Comparison of ENCODE assay signal across 1 cellular context in the genomic region with DNA sequence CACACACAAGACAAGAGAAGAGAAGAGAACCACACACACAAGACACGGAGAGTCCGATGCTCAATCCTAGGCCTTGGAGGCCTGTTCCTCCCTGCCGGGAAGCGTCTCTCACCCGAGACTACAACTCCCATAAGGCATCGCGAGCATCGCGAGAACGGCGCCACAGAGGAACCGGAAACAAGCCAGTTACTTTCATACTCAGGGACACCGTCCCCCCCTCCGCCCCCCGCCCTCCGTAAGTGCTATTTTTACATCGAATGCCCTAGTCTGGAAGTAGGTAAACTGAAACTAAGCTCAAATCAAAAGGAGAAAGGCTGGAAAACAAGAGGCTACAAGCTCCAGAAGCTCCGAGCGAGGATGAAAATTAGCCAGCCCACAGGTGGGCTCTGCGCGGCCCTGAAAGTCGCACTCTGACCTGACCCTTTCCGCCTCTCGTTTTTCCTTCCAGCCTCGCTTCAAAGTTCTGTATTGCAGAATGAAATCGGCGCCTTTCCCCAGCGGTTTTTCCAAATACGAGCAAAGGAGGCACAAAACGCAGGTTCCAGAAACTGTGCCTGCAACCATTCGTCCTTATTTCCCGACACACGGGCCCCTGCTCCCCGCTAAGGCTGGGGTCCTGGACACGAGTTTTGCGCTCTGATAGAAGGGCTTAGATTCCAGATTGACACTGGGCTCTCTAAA.
TF ChIP-seq lines count a peak whose summit lies in the region.

No MANE protein-coding gene starts in this region.

TF ChIP-seq in K562, 482 proteins besides CTCF, POLR2A, EP300 and RAD21 (continued from another document and continues in another):
- TF ChIP-seq ZBTB40 (IDR thresholded peaks at IDR 0.05) (peak; percentile 95), ZBTB40 (CRISPR knock-in tag; IDR thresholded peaks at IDR 0.05) (no peak), SMARCA4 (IDR thresholded peaks at IDR 0.05) (peak; percentile 71), ZNF311 (CRISPR knock-in tag; IDR thresholded peaks at IDR 0.05) (no peak), ZNF707 (CRISPR knock-in tag; conservative IDR thresholded peaks at IDR 0.05) (no peak), HDAC1 (IDR thresholded peaks at IDR 0.05) (peak in 1 of 2 experiments; percentile 53; a peak in 1 of 4 replicates), BCOR (IDR thresholded peaks at IDR 0.05) (no peak), PHB2 (IDR thresholded peaks at IDR 0.05; ENCODE audit: low read depth) (no peak), ZNF316 (IDR thresholded peaks at IDR 0.05) (no peak), ZBTB34 (CRISPR knock-in tag; IDR thresholded peaks at IDR 0.05) (no peak), NR1H2 (CRISPR knock-in tag; IDR thresholded peaks at IDR 0.05) (no peak), ZNF232 (CRISPR knock-in tag; IDR thresholded peaks at IDR 0.05) (no peak), RCOR1 (IDR thresholded peaks at IDR 0.05; ENCODE audit: borderline replicate concordance in 1 of 2, low read depth in 2 of 2, low read length in 2 of 2) (0 out of 4 replicates have a peak, but pooled peaks of 1 of the 2 experiments have one; percentile 12), COPS2 (conservative IDR thresholded peaks at IDR 0.05) (no peak), MXD1 (CRISPR knock-in tag; IDR thresholded peaks at IDR 0.05; ENCODE audit: borderline replicate concordance, poor library complexity, severe bottlenecking) (no peak), NFIX (CRISPR knock-in tag; IDR thresholded peaks at IDR 0.05; ENCODE audit: low read depth) (no peak), SAFB (IDR thresholded peaks at IDR 0.05; ENCODE audit: borderline replicate concordance, low read depth, low read length) (no peak), ATF1 (CRISPR knock-in tag; IDR thresholded peaks at IDR 0.05) (no peak), ATF1 (tag; IDR thresholded peaks at IDR 0.05) (peak; percentile 58)
- TF ChIP-seq, protein P1, sequence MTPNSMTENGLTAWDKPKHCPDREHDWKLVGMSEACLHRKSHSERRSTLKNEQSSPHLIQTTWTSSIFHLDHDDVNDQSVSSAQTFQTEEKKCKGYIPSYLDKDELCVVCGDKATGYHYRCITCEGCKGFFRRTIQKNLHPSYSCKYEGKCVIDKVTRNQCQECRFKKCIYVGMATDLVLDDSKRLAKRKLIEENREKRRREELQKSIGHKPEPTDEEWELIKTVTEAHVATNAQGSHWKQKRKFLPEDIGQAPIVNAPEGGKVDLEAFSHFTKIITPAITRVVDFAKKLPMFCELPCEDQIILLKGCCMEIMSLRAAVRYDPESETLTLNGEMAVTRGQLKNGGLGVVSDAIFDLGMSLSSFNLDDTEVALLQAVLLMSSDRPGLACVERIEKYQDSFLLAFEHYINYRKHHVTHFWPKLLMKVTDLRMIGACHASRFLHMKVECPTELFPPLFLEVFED (CRISPR knock-in tag; conservative IDR thresholded peaks at IDR 0.05): 0 out of 2 replicates have a peak, but pooled peaks have one; percentile 57
- TF ChIP-seq, protein P2, sequence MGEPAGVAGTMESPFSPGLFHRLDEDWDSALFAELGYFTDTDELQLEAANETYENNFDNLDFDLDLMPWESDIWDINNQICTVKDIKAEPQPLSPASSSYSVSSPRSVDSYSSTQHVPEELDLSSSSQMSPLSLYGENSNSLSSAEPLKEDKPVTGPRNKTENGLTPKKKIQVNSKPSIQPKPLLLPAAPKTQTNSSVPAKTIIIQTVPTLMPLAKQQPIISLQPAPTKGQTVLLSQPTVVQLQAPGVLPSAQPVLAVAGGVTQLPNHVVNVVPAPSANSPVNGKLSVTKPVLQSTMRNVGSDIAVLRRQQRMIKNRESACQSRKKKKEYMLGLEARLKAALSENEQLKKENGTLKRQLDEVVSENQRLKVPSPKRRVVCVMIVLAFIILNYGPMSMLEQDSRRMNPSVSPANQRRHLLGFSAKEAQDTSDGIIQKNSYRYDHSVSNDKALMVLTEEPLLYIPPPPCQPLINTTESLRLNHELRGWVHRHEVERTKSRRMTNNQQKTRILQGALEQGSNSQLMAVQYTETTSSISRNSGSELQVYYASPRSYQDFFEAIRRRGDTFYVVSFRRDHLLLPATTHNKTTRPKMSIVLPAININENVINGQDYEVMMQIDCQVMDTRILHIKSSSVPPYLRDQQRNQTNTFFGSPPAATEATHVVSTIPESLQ (CRISPR knock-in tag; IDR thresholded peaks at IDR 0.05): 0 out of 2 replicates have a peak, but pooled peaks have one; percentile 63
- TF ChIP-seq, protein P3, sequence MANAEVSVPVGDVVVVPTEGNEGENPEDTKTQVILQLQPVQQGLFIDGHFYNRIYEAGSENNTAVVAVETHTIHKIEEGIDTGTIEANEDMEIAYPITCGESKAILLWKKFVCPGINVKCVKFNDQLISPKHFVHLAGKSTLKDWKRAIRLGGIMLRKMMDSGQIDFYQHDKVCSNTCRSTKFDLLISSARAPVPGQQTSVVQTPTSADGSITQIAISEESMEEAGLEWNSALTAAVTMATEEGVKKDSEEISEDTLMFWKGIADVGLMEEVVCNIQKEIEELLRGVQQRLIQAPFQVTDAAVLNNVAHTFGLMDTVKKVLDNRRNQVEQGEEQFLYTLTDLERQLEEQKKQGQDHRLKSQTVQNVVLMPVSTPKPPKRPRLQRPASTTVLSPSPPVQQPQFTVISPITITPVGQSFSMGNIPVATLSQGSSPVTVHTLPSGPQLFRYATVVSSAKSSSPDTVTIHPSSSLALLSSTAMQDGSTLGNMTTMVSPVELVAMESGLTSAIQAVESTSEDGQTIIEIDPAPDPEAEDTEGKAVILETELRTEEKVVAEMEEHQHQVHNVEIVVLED (CRISPR knock-in tag; IDR thresholded peaks at IDR 0.05): peak; percentile 57
- TF ChIP-seq, protein P4, sequence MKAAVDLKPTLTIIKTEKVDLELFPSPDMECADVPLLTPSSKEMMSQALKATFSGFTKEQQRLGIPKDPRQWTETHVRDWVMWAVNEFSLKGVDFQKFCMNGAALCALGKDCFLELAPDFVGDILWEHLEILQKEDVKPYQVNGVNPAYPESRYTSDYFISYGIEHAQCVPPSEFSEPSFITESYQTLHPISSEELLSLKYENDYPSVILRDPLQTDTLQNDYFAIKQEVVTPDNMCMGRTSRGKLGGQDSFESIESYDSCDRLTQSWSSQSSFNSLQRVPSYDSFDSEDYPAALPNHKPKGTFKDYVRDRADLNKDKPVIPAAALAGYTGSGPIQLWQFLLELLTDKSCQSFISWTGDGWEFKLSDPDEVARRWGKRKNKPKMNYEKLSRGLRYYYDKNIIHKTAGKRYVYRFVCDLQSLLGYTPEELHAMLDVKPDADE (conservative IDR thresholded peaks at IDR 0.05; ENCODE audit: control insufficient read depth, low read depth, low read length): peak; percentile 97
- TF ChIP-seq, protein P5, sequence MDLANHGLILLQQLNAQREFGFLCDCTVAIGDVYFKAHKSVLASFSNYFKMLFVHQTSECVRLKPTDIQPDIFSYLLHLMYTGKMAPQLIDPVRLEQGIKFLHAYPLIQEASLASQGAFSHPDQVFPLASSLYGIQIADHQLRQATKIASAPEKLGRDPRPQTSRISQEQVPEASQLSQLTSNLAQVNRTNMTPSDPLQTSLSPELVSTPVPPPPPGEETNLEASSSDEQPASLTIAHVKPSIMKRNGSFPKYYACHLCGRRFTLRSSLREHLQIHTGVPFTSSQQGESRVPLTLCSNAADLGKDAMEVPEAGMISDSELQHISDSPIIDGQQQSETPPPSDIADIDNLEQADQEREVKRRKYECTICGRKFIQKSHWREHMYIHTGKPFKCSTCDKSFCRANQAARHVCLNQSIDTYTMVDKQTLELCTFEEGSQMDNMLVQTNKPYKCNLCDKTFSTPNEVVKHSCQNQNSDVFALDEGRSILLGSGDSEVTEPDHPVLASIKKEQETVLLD (IDR thresholded peaks at IDR 0.05): 0 out of 2 replicates have a peak, but pooled peaks have one; percentile 29
